Comparison of ENCODE assay signal across 8 cellular contexts in genomic region chr22:31629741-31630184, GRCh38. TPM values are rescaled to one million over a fixed set of nuclear protein-coding genes. Genes with fewer than 3 reads are reported as not detected.
DNase-seq lines count a peak whose midpoint lies in the region; ATAC-seq and TF ChIP-seq lines count a peak whose summit lies in the region.

No MANE protein-coding gene starts in this region.

- H3K4me2 ChIP-seq in mesenchymal stem cell (ENCODE audit: low read length, poor library complexity, severe bottlenecking) = peak overlapping the region; percentile 71

- peaks cover 3% of the 10 kb centered on the region for H3K27me3 Mint-ChIP-seq in brain

- no peaks in the 10 kb centered on the region for H3K9me3 Mint-ChIP-seq in brain

- peak overlapping the region; percentile 80 for H4K8ac ChIP-seq in mesenchymal stem cell (ENCODE audit: low read length)

- peak overlapping the region; percentile 59 to 91 (median 76) for H3K4me3 Mint-ChIP-seq in brain

- H3K27me3 ChIP-seq in heart right ventricle (no peaks in the 10 kb centered on the region), mesenchymal stem cell (ENCODE audit: control insufficient read depth in 1 of 2, insufficient read depth in 1 of 2, low read length in 2 of 2) (no peaks in the 10 kb centered on the region)

- no peaks in the 10 kb centered on the region for H3K9me3 ChIP-seq in heart right ventricle
- H3K9me3 ChIP-seq in mesenchymal stem cell (ENCODE audit: control insufficient read depth, low read length) = no peaks in the 10 kb centered on the region

- TF ChIP-seq CTCF in heart right ventricle (IDR thresholded peaks at IDR 0.05) (no peak), brain (conservative IDR thresholded peaks at IDR 0.05) (no peak)

- H3K23ac ChIP-seq in mesenchymal stem cell (ENCODE audit: low read length in 2 of 2) = peak overlapping the region in 1 of 2 experiments; percentile 5

- H3K36me3 ChIP-seq in heart right ventricle = peaks cover 0 to 23% (median 0%) of the 10 kb centered on the region in 9 donors
- H3K36me3 ChIP-seq in mesenchymal stem cell (ENCODE audit: control insufficient read depth in 1 of 2, insufficient read depth in 2 of 2, low read depth in 1 of 2, low read length in 2 of 2) = peaks cover 23 to 56% of the 10 kb centered on the region in 2 experiments
- no peaks in the 10 kb centered on the region for H3K36me3 ChIP-seq in urinary bladder (ENCODE audit: insufficient read depth)

- H3K4me1 ChIP-seq in heart right ventricle (peaks cover 26 to 74% (median 54%) of the 10 kb centered on the region in 9 donors), mesenchymal stem cell (ENCODE audit: control insufficient read depth, insufficient read depth, low read depth, low read length) (peaks cover 74% of the 10 kb centered on the region), urinary bladder (ENCODE audit: insufficient read depth) (peaks cover 2% of the 10 kb centered on the region)

- no peak overlapping the region for H2BK5ac ChIP-seq in mesenchymal stem cell (ENCODE audit: low read depth, low read length, poor library complexity, severe bottlenecking)

- DNase-seq in heart right ventricle (no peak), cardiac septum (ENCODE audit: low spot score) (no peak), mesenchymal stem cell (no peak), head of caudate nucleus (no peak)
- no peak for DNase-seq in stimulated activated CD4-positive, alpha-beta T cell treated with anti-CD3 and anti-CD28 coated beads, Interleukin-4, amount 100 ng/mL, for 4 hours

- H3K36me3 Mint-ChIP-seq in brain = peaks cover 8% of the 10 kb centered on the region

- no peak overlapping the region for H2AFZ ChIP-seq in mesenchymal stem cell (ENCODE audit: low read depth, low read length)

- H2AK5ac ChIP-seq in mesenchymal stem cell (ENCODE audit: low read length, severe bottlenecking) = no peak overlapping the region

- H3K79me1 ChIP-seq in mesenchymal stem cell (replicated peaks; ENCODE audit: low read length, poor library complexity, severe bottlenecking) = peaks cover 10% of the 10 kb centered on the region

- peak overlapping the region; percentile 88 for H4K91ac ChIP-seq in mesenchymal stem cell (ENCODE audit: low read length)

- H3K27ac ChIP-seq in heart right ventricle (peak overlapping the region; percentile 36 to 97 (median 92)), mesenchymal stem cell (ENCODE audit: low read length, poor library complexity, severe bottlenecking) (peak overlapping the region; percentile 58), urinary bladder (ENCODE audit: low read depth) (peak overlapping the region; percentile 59)

- H2BK120ac ChIP-seq in mesenchymal stem cell (ENCODE audit: low read depth, low read length) = peak overlapping the region; percentile 37

- ATAC-seq in heart right ventricle (no peak), GM18519 (IDR thresholded peaks at IDR 0.05; ENCODE audit: low FRiP score, unreplicated experiment) (no peak)

- peaks cover 67% of the 10 kb centered on the region for H3K4me1 Mint-ChIP-seq in brain

- peak overlapping the region; percentile 88 to 93 for H3K18ac ChIP-seq in mesenchymal stem cell (ENCODE audit: low read depth in 1 of 2, low read length in 2 of 2)

- H3K9ac ChIP-seq in mesenchymal stem cell (ENCODE audit: low read length) = peak overlapping the region; percentile 92

- H2BK12ac ChIP-seq in mesenchymal stem cell (ENCODE audit: low read length in 2 of 2) = peak overlapping the region in 1 of 2 experiments; percentile 38

- intact Hi-C loops in heart right ventricle (cut with DNase I) (loop anchor here in 7 of 10 donors (5.0 to 10.0 kb wide), 5 partner anchors 67 to 285 kb away; partner anchors contain the start of gene PATZ1 (in 3 of the 7)), cardiac septum (cut with DNase I) (loop anchor here (5.0 to 10.0 kb wide), 2 partner anchors 142 to 285 kb away; partner anchors contain the start of genes EIF4ENIF1 and PATZ1), head of caudate nucleus (cut with DNase I) (loop anchor here (5.0 kb wide), 1 partner anchor 72 kb away; no protein-coding TSS in a partner anchor)

- H2BK15ac ChIP-seq in mesenchymal stem cell (ENCODE audit: low read depth, poor library complexity, severe bottlenecking) = peak overlapping the region; percentile 73

- WGBS in heart right ventricle, 2 donors = 25 to 36% methylated on average over 14 of the region's 14 CpGs
- WGBS in mesenchymal stem cell = 33% methylated on average over 14 of the region's 14 CpGs
- WGBS in urinary bladder = 25% methylated on average over 14 of the region's 14 CpGs

- peak overlapping the region in 1 of 2 experiments; percentile 56 for H3K14ac ChIP-seq in mesenchymal stem cell (ENCODE audit: low read length in 2 of 2)

- H3K27ac Mint-ChIP-seq in brain = peak overlapping the region in 4 of 5 experiments; percentile 14 to 98 (median 28)

- H3K4me3 ChIP-seq in heart right ventricle (peak overlapping the region; percentile 53 to 93 (median 80)), mesenchymal stem cell (ENCODE audit: insufficient read depth in 1 of 2, low read depth in 1 of 2, low read length in 2 of 2) (peak overlapping the region; percentile 63 to 92), urinary bladder (ENCODE audit: low read depth, low read length) (peak overlapping the region; percentile 90)

- H3K4ac ChIP-seq in mesenchymal stem cell (ENCODE audit: low read depth in 1 of 2, low read length in 2 of 2) = peak overlapping the region; percentile 88 to 89

RNA-seq across cellular contexts. Expression of gene PISD, which starts 32.3 kb away (rescaled TPM):
- 10 to 100 TPM; 16.3 to 30.0 (median 18.7) TPM for total RNA-seq in heart right ventricle
- 10 to 100 TPM; 15.5 to 20.6 TPM for polyA plus RNA-seq in heart right ventricle
- total RNA-seq in cardiac septum = 20.2 TPM
- 43.0 TPM for polyA plus RNA-seq in brain (ENCODE audit: insufficient read depth, low read depth, low replicate concordance)
- 31.5 TPM for polyA plus RNA-seq in mesenchymal stem cell (2013, experiment 1 of 2)
- 31.2 TPM for polyA plus RNA-seq in mesenchymal stem cell (2013, experiment 2 of 2)
- total RNA-seq in urinary bladder = 20.1 TPM
- 22.6 TPM for polyA plus RNA-seq in urinary bladder
